Comparison of ENCODE assay signal across 25 cellular contexts in genomic region chr12:10453144-10453543, GRCh38. TPM values are rescaled to one million over a fixed set of nuclear protein-coding genes. Genes with fewer than 3 reads are reported as not detected.
DNase-seq lines count a peak whose midpoint lies in the region; ATAC-seq, FAIRE-seq and TF ChIP-seq lines count a peak whose summit lies in the region.
"Had no signal": no experiment of that assay in that cellular context is flagged by ENCODE, and none has a peak within 500 bp of the region (broad histone marks: within the 10 kb centered on the region; RNA-seq: fewer than 3 reads in every experiment).

Gene KLRC1, minus strand, starts transcription at chr12:10453377. Its CDS starts 2,221 bp downstream, at chr12:10451156.

- CTCF ChIA-PET in activated CD8-positive, alpha-beta memory T cell treated with anti-CD3 and anti-CD28 coated beads for 36 hours (lab: Charles Lee), result no interaction called here

- TF ChIP-seq CTCF in natural killer cell (IDR thresholded peaks at IDR 0.05), result no peak

- POLR2A ChIA-PET in activated CD8-positive, alpha-beta memory T cell treated with anti-CD3 and anti-CD28 coated beads for 36 hours (lab: Charles Lee), result no interaction called here

- peak; percentile 43 for FAIRE-seq in colon (lab: Jason Lieb, UNC)

- H3K4me1 Mint-ChIP-seq in natural killer cell, result peaks cover 16 to 45% of the 10 kb centered on the region in 2 donors

- DNase-seq in activated CD8-positive, alpha-beta memory T cell treated with anti-CD3 and anti-CD28 coated beads for 24 hours, result no peak
- DNase-seq in NCI-H226, result peak; percentile 60
- DNase-seq in natural killer cell, result no peak
- no peak for DNase-seq in effector CD8-positive, alpha-beta T cell (lab: John Stamatoyannopoulos, UW)
- no peak for DNase-seq in retina
- DNase-seq: activated CD4-positive, alpha-beta T cell treated with anti-CD3 and anti-CD28 coated beads, Interleukin-2, amount 50 U/mL, for 4 hours; body of pancreas; Calu3; EL; HFFc6; hippocampal formation; islet precursor cell; MG63; NCI-H2171 treated with DMSO at 0.1 percent for 48 hours; NCI-H69; PC-9; right cardiac atrium had no signal

- H3K36me3 Mint-ChIP-seq in natural killer cell, result peaks cover 24% of the 10 kb centered on the region

- ATAC-seq in natural killer cell (peak; percentile 59 to 75 (median 75)), GM18498 (IDR thresholded peaks at IDR 0.05; ENCODE audit: unreplicated experiment) (no peak)
- ATAC-seq: body of pancreas, right cardiac atrium had no signal

- peaks cover 7 to 14% of the 10 kb centered on the region in 2 donors for H3K9me3 Mint-ChIP-seq in natural killer cell

- intact Hi-C loops in natural killer cell (cut with micrococcal nuclease), result loop anchor here (1.0 to 5.0 kb wide), 6 partner anchors 44 to 216 kb away; partner anchors contain the start of gene KLRD1

- no peaks in the 10 kb centered on the region for H3K27me3 Mint-ChIP-seq in natural killer cell (ENCODE audit: low read depth in 2 of 2)
- H3K27me3 Mint-ChIP-seq: activated naive CD8-positive, alpha-beta T cell had no signal

- H3K27ac Mint-ChIP-seq in natural killer cell, result peak within 1 kb of the TSS; percentile 52 to 90
- H3K27ac Mint-ChIP-seq: HFFc6 had no signal

- H3K4me3 Mint-ChIP-seq in natural killer cell, result peak within 1 kb of the TSS; percentile 67
- H3K4me3 Mint-ChIP-seq: activated naive CD8-positive, alpha-beta T cell; HFFc6 had no signal

RNA-seq across cellular contexts. Expression of gene KLRC1, which starts in this region (rescaled TPM):
- total RNA-seq in activated CD8-positive, alpha-beta memory T cell treated with anti-CD3 and anti-CD28 coated beads for 36 hours, result 10 to 100 TPM; 18.4 to 20.5 TPM
- 100 to 1,000 TPM in 1 of 3 donors, 10 to 100 TPM in 2; 30.0 to 180 (median 83.1) TPM for total RNA-seq in natural killer cell
- total RNA-seq: Calu3, epithelial cell of proximal tubule, frontal cortex, HFFc6, osteoblast, PC-9, temporal lobe had no signal
